In the genomic region with DNA sequence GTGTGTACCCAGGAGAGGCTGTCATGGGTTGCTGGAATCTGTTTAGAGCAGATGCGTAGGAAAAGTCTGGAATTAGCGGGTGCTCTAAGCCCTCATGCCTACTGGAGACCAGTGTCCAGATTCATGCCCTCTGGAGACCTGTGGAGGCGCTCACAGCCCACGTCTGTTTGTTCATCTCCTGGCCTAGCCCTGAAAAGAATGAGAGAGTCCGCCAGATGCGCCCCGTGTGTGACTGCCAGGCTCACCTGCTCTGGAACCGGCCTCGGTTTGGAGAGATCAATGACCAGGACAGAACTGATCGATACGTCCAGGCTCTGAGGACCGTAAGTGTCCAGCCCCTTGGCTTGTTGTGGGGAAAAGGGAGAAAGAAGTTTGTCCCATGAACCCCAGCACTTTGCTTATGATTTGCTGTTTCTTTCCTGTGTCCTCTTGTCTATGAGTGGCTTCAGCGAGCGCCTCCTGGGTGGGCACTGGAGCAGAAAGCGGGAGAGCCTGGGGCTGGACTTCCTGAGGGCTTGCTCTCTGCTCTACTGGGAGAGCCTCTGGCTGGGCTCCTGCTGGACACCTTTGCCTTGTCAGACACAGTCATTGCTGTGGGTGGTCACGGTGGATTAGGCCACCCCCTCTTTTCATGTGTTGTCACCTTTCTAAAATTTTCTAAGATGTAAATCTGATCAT, we compare ENCODE assay signal across 13 cellular contexts.
"Had no signal": no experiment of that assay in that cellular context is flagged by ENCODE, and none has a peak within 500 bp of the region (broad histone marks: within the 10 kb centered on the region; RNA-seq: fewer than 3 reads in every experiment).

No MANE protein-coding gene starts in this region.

- H3K27ac ChIP-seq: hepatocyte, prostate gland, spleen had no signal

- H3K27ac Mint-ChIP-seq: activated naive CD4-positive, alpha-beta T cell treated with anti-CD3 and anti-CD28 coated beads for 36 hours; activated T-helper 2 cell treated with anti-CD3 and anti-CD28 coated beads, Interferon-gamma antibody, Interleukin-2, Interleukin-4, amounts not matched to agents 10 μg/mL and 5 μg/mL and 100 μg/mL, durations not matched to agents 14 hours and 24 hours and 36 hours; natural killer cell treated with Interleukin-12 subunit alpha and Interleukin-12 subunit beta and Interleukin-15 and Interleukin-18, amount 100 ng/mL, for 72 hours had no signal

- H2AFZ ChIP-seq: hepatocyte had no signal

- H3K9me3 ChIP-seq: prostate gland, spleen had no signal

- H3K27me3 ChIP-seq: hepatocyte, spleen had no signal

- H3K4me3 Mint-ChIP-seq: activated naive CD4-positive, alpha-beta T cell treated with anti-CD3 and anti-CD28 coated beads for 36 hours; natural killer cell treated with Interleukin-12 subunit alpha and Interleukin-12 subunit beta and Interleukin-15 and Interleukin-18, amount 100 ng/mL, for 72 hours; T-helper 1 cell treated with Interleukin-12 subunit alpha and Interleukin-12 subunit beta and Interleukin-4 antibody, amounts not matched to agents 30 μg/mL and 1 μg/mL, for 36 hours; WTC11 had no signal

- H3K9me3 Mint-ChIP-seq: activated naive CD4-positive, alpha-beta T cell treated with anti-CD3 and anti-CD28 coated beads for 36 hours; activated T-helper 2 cell treated with anti-CD3 and anti-CD28 coated beads, Interferon-gamma antibody, Interleukin-2, Interleukin-4, amounts not matched to agents 10 μg/mL and 5 μg/mL and 100 μg/mL, durations not matched to agents 14 hours and 24 hours and 36 hours; natural killer cell treated with Interleukin-12 subunit alpha and Interleukin-12 subunit beta and Interleukin-15 and Interleukin-18, amount 100 ng/mL, for 72 hours; T-helper 1 cell treated with Interleukin-12 subunit alpha and Interleukin-12 subunit beta and Interleukin-4 antibody, amounts not matched to agents 30 μg/mL and 1 μg/mL, for 36 hours; WTC11 had no signal

- H3K4me1 ChIP-seq: prostate gland, spleen had no signal

- FAIRE-seq: endometrium, urothelium cell line had no signal

- H3K4me2 ChIP-seq: hepatocyte had no signal

- DNase-seq: activated CD4-positive, alpha-beta T cell treated with anti-CD3 and anti-CD28 coated beads for 48 hours; activated naive CD4-positive, alpha-beta T cell treated with anti-CD3 and anti-CD28 coated beads for 36 hours; islet precursor cell; mesendoderm; spleen had no signal

- H3K4me3 ChIP-seq: hepatocyte, prostate gland, spleen had no signal

- ATAC-seq: WTC11 had no signal

- H3K27me3 Mint-ChIP-seq: natural killer cell treated with Interleukin-12 subunit alpha and Interleukin-12 subunit beta and Interleukin-15 and Interleukin-18, amount 100 ng/mL, for 72 hours had no signal
